In genomic region chr12:54991161-54991991, GRCh38 we compare ENCODE assay signal across 9 cellular contexts. TPM values are rescaled to one million over a fixed set of nuclear protein-coding genes. Genes with fewer than 3 reads are reported as not detected.
DNase-seq lines count a peak whose midpoint lies in the region; ATAC-seq, FAIRE-seq and TF ChIP-seq lines count a peak whose summit lies in the region.
"Had no signal": no experiment of that assay in that cellular context is flagged by ENCODE, and none has a peak within 500 bp of the region (broad histone marks: within the 10 kb centered on the region; RNA-seq: fewer than 3 reads in every experiment).

No MANE protein-coding gene starts in this region.

- H3K27ac Mint-ChIP-seq in memory B cell (peak overlapping the region; percentile 96), glutamatergic neuron (ENCODE audit: unreplicated experiment) (no peak overlapping the region)

- 78 to 79% methylated on average over 9 of the region's 9 CpGs for WGBS in pancreas, 2 donors

- H3K36me3 ChIP-seq in pancreas = no peaks in the 10 kb centered on the region
- H3K36me3 ChIP-seq: SJSA1 had no signal

- no peaks in the 10 kb centered on the region for H3K9me3 Mint-ChIP-seq in memory B cell
- H3K9me3 Mint-ChIP-seq in glutamatergic neuron (ENCODE audit: unreplicated experiment) = peaks cover 5% of the 10 kb centered on the region

- peaks cover 2% of the 10 kb centered on the region for H3K36me3 Mint-ChIP-seq in memory B cell
- H3K36me3 Mint-ChIP-seq in glutamatergic neuron (ENCODE audit: unreplicated experiment) = no peaks in the 10 kb centered on the region

- H3K4me3 Mint-ChIP-seq in memory B cell (peak overlapping the region; percentile 88), glutamatergic neuron (ENCODE audit: unreplicated experiment) (no peak overlapping the region)

- ATAC-seq in GM18907 (IDR thresholded peaks at IDR 0.05; ENCODE audit: unreplicated experiment) = peak; percentile 78
- peak; percentile 79 for ATAC-seq in HG02884 (IDR thresholded peaks at IDR 0.05; ENCODE audit: unreplicated experiment)
- ATAC-seq in memory B cell (ENCODE audit: low read depth) = peak; percentile 75
- ATAC-seq in pancreas = no peak

- H3K27me3 ChIP-seq in pancreas = no peaks in the 10 kb centered on the region

- no peaks in the 10 kb centered on the region for H3K9me3 ChIP-seq in pancreas
- H3K9me3 ChIP-seq: SJSA1 had no signal

- peak; percentile 42; the same call in 1 of the 2 replicates for TF ChIP-seq POLR2A in Raji (IDR thresholded peaks at IDR 0.05; ENCODE audit: insufficient read depth, low read depth, low read length)

- H3K4me1 Mint-ChIP-seq in memory B cell = peaks cover 38% of the 10 kb centered on the region
- peaks cover 23% of the 10 kb centered on the region for H3K4me1 Mint-ChIP-seq in glutamatergic neuron (ENCODE audit: low read depth, unreplicated experiment)

- H3K27ac ChIP-seq in pancreas = no peak overlapping the region
- H3K27ac ChIP-seq: SJSA1 had no signal

- no peak for FAIRE-seq in pancreas (lab: Jason Lieb, UNC)

- H3K27me3 Mint-ChIP-seq in memory B cell (no peaks in the 10 kb centered on the region), glutamatergic neuron (ENCODE audit: unreplicated experiment) (peaks cover 9% of the 10 kb centered on the region)

- no peaks in the 10 kb centered on the region for H3K4me1 ChIP-seq in pancreas
- H3K4me1 ChIP-seq: SJSA1 had no signal

- TF ChIP-seq CTCF in glutamatergic neuron (IDR thresholded peaks at IDR 0.05; ENCODE audit: partially characterized antibody, unreplicated experiment) (no peak), pancreas (IDR thresholded peaks at IDR 0.05) (no peak)

- no peak overlapping the region for H3K4me3 ChIP-seq in pancreas
- H3K4me3 ChIP-seq: SJSA1 had no signal

- DNase-seq in memory B cell (ENCODE audit: low spot score in 2 of 2) (peak in 1 of 2 donors; percentile 25), glutamatergic neuron (no peak), AG08395 (ENCODE audit: low spot score) (no peak), mesenteric fat pad (ENCODE audit: low spot score) (no peak), pancreas (no peak)

- intact Hi-C loops in pancreas (cut with DNase I) = loop anchor here in 2 of 3 donors (5.0 to 10.0 kb wide), 3 partner anchors 81 to 153 kb away; no protein-coding TSS in a partner anchor

RNA-seq across cellular contexts. Expression of gene TESPA1, which starts 6.8 kb away (rescaled TPM):
- total RNA-seq in glutamatergic neuron (ENCODE audit: unreplicated experiment) = not detected
- total RNA-seq in mesenteric fat pad = 0.48 TPM
- under 1 TPM; 0.14 to 0.60 (median 0.35) TPM for total RNA-seq in pancreas
- under 1 TPM; 0.08 to 0.14 TPM for polyA plus RNA-seq in pancreas

RNA-seq across cellular contexts. Expression of gene NEUROD4, which starts 28.4 kb away (rescaled TPM):
- total RNA-seq in glutamatergic neuron (ENCODE audit: unreplicated experiment) = 206 TPM
- total RNA-seq in mesenteric fat pad = not detected
- not detected for total RNA-seq in pancreas
- polyA plus RNA-seq in pancreas = under 1 TPM in 1 of 2 donors, not detected in 1; 0.02 TPM
- total RNA-seq: SJSA1 had no signal

Comparison
In these comparisons a context has a peak if more than half of its experiments do, and no peak if none do; other contexts are left out.
1. ATAC-seq: peak in GM18907 (single experiment), HG02884 (single experiment) and memory B cell (single experiment); none in pancreas (0 of 4).
2. RNA of gene NEUROD4, which starts 28.4 kb away (total RNA-seq): 206 TPM in glutamatergic neuron (single experiment); not detected in mesenteric fat pad (single experiment) and not detected in pancreas; every median in the first group is over 100 times any median in the second.